Comparison of ENCODE assay signal across 14 cellular contexts in genomic region chr5:53167836-53168235, GRCh38. TPM values are rescaled to one million over a fixed set of nuclear protein-coding genes. Genes with fewer than 3 reads are reported as not detected.
DNase-seq lines count a peak whose midpoint lies in the region; ATAC-seq and TF ChIP-seq lines count a peak whose summit lies in the region.
"Had no signal": no experiment of that assay in that cellular context is flagged by ENCODE, and none has a peak within 500 bp of the region (broad histone marks: within the 10 kb centered on the region; RNA-seq: fewer than 3 reads in every experiment).

No MANE protein-coding gene starts in this region.

- CTCF ChIA-PET in GM10248 (lab: Yijun Ruan, JAX): interaction anchor here (1.5 kb wide), 1 partner anchor 1067 kb away, joined by 5 read pairs; no protein-coding TSS in a partner anchor

- no peak overlapping the region for H3K27ac ChIP-seq in body of pancreas
- H3K27ac ChIP-seq in psoas muscle: no peak overlapping the region
- H3K27ac ChIP-seq: WERI-Rb-1 had no signal

- DNase-seq in EH (ENCODE audit: low read depth) (peak; percentile 67), body of pancreas (peak; percentile 13 to 49 (median 24)), left ventricle myocardium superior (peak; percentile 51), psoas muscle (peak; percentile 44 to 73), NCI-H2171 treated with DMSO at 0.1 percent for 48 hours (lab: John Stamatoyannopoulos, UW) (no peak), GM10248 (ENCODE audit: extremely low spot score) (no peak)
- DNase-seq: activated T-cell treated with anti-CD3 and anti-CD28 coated beads, Interleukin-2, amount 50 U/mL, for 4 hours; naive B cell; NCI-H226; SHP77; stimulated activated naive CD8-positive, alpha-beta T cell treated with anti-CD3 and anti-CD28 coated beads, Interleukin-15, amount 100 ng/mL, for 72 hours; WERI-Rb-1 had no signal

- peak; percentile 53 for ATAC-seq in body of pancreas
- ATAC-seq in left ventricle myocardium superior: peak; percentile 95
- peak; percentile 32 to 86 (median 75) for ATAC-seq in psoas muscle
- ATAC-seq in HG02623 (IDR thresholded peaks at IDR 0.05; ENCODE audit: unreplicated experiment): no peak
- ATAC-seq in GM19395 (IDR thresholded peaks at IDR 0.05; ENCODE audit: unreplicated experiment): no peak
- ATAC-seq: activated T-cell treated with anti-CD3 and anti-CD28 coated beads, Interleukin-2, amount 50 U/mL, for 4 hours; stimulated activated naive CD8-positive, alpha-beta T cell treated with anti-CD3 and anti-CD28 coated beads, Interleukin-15, amount 100 ng/mL, for 72 hours had no signal

- H3K9me3 ChIP-seq in body of pancreas (no peaks in the 10 kb centered on the region), psoas muscle (no peaks in the 10 kb centered on the region)

- POLR2A ChIA-PET in GM10248 (lab: Yijun Ruan, JAX): no interaction called here

- H3K36me3 ChIP-seq in body of pancreas (replicated peaks in 1 of 2; ENCODE audit: insufficient read depth in 1 of 2, low read depth in 2 of 2) (no peaks in the 10 kb centered on the region), psoas muscle (ENCODE audit: insufficient read depth in 1 of 2, low read depth in 1 of 2) (no peaks in the 10 kb centered on the region)
- H3K36me3 ChIP-seq: WERI-Rb-1 had no signal

- no peak for TF ChIP-seq POLR2A in body of pancreas (IDR thresholded peaks at IDR 0.05)

- H3K27me3 ChIP-seq in body of pancreas (no peaks in the 10 kb centered on the region), psoas muscle (ENCODE audit: insufficient read depth in 3 of 3, low read length in 2 of 3) (no peaks in the 10 kb centered on the region)

- peaks cover 9% of the 10 kb centered on the region for H3K4me1 ChIP-seq in body of pancreas
- no peaks in the 10 kb centered on the region for H3K4me1 ChIP-seq in psoas muscle

- WGBS in body of pancreas, 2 donors: 43% methylated on average over 1 of the region's 1 CpG
- 16 to 25% (median 21%) methylated on average over 1 of the region's 1 CpG for WGBS in psoas muscle, 3 donors

- no peak overlapping the region for H3K4me3 ChIP-seq in body of pancreas
- no peak overlapping the region for H3K4me3 ChIP-seq in psoas muscle

- TF ChIP-seq CTCF in body of pancreas (IDR thresholded peaks at IDR 0.05) (no peak), psoas muscle (IDR thresholded peaks at IDR 0.05) (no peak), GM10248 (IDR thresholded peaks at IDR 0.05; ENCODE audit: control extremely low read depth, extremely low read depth, low read depth, missing control alignments) (no peak)

- intact Hi-C loops in body of pancreas (cut with DNase I): no loop called here
- intact Hi-C loops in left ventricle myocardium superior (cut with micrococcal nuclease): loop anchor here (10.0 kb wide), 1 partner anchor 1057 kb away; no protein-coding TSS in a partner anchor
- intact Hi-C loops in psoas muscle (cut with DNase I): loop anchor here in 1 of 2 donors (5.0 kb wide), 1 partner anchor 1059 kb away; no protein-coding TSS in a partner anchor

RNA-seq across cellular contexts. Expression of gene MOCS2, which starts 58.3 kb away (rescaled TPM):
- total RNA-seq in body of pancreas: 10 to 100 TPM; 17.8 to 27.5 TPM
- total RNA-seq in left ventricle myocardium superior: 90.5 TPM
- 10 to 100 TPM; 38.8 to 46.7 (median 42.0) TPM for total RNA-seq in psoas muscle
- polyA plus RNA-seq in psoas muscle: 10 to 100 TPM; 47.1 to 73.9 (median 56.0) TPM

Comparison
In these comparisons a context has a peak if more than half of its experiments do, and no peak if none do; other contexts are left out.
1. DNase-seq: peak in EH (single experiment), body of pancreas (4 of 4), left ventricle myocardium superior (single experiment) and psoas muscle (2 of 2); none in NCI-H2171 treated with DMSO at 0.1 percent for 48 hours (single experiment) and GM10248 (single experiment).
2. ATAC-seq: peak in body of pancreas (single experiment), left ventricle myocardium superior (single experiment) and psoas muscle (4 of 4); none in HG02623 (single experiment) and GM19395 (single experiment).